Comparison of ENCODE assay signal across 11 cellular contexts in genomic region chr5:119327018-119327417, GRCh38. TPM values are rescaled to one million over a fixed set of nuclear protein-coding genes. Genes with fewer than 3 reads are reported as not detected.
A peak's percentile ranks its signal among the peaks of the same experiment; 100 is the strongest.
DNase-seq lines count a peak whose midpoint lies in the region; ATAC-seq and TF ChIP-seq lines count a peak whose summit lies in the region.
"Had no signal": no experiment of that assay in that cellular context is flagged by ENCODE, and none has a peak within 500 bp of the region (broad histone marks: within the 10 kb centered on the region; RNA-seq: fewer than 3 reads in every experiment).

No MANE protein-coding gene starts in this region.

- peaks cover 70% of the 10 kb centered on the region for H3K4me1 ChIP-seq in Loucy (ENCODE audit: insufficient read depth, low read length, poor library complexity, severe bottlenecking)
- H3K4me1 ChIP-seq in left lung = peaks cover 11 to 85% of the 10 kb centered on the region in 2 donors

- intact Hi-C loops in left lung (cut with DNase I) = no loop called here

- peaks cover 0 to 23% of the 10 kb centered on the region in 2 donors for H3K36me3 Mint-ChIP-seq in activated naive CD4-positive, alpha-beta T cell treated with anti-CD3 and anti-CD28 coated beads, Interleukin-2, amount 50 U/mL, for 72 hours

- H3K36me3 ChIP-seq in Loucy (ENCODE audit: insufficient read depth, low read length) (no peaks in the 10 kb centered on the region), left lung (no peaks in the 10 kb centered on the region)
- H3K36me3 ChIP-seq: brain microvascular endothelial cell had no signal

- H3K4me3 ChIP-seq in Loucy (ENCODE audit: low read length, poor library complexity, severe bottlenecking) (no peak overlapping the region), left lung (no peak overlapping the region)
- H3K4me3 ChIP-seq: mucosa of descending colon had no signal

- peaks cover 8% of the 10 kb centered on the region for H4K20me1 ChIP-seq in Loucy (ENCODE audit: insufficient read depth, low read length, poor library complexity, severe bottlenecking)

- ATAC-seq in activated naive CD4-positive, alpha-beta T cell treated with anti-CD3 and anti-CD28 coated beads, Interleukin-2, amount 50 U/mL, for 72 hours = peak; percentile 38 to 56
- ATAC-seq in omental fat pad (ENCODE audit: low FRiP score) = peak; percentile 20
- no peak for ATAC-seq in HG02884 (IDR thresholded peaks at IDR 0.05; ENCODE audit: unreplicated experiment)
- ATAC-seq in left lung = no peak
- ATAC-seq: mucosa of descending colon had no signal

- H2AFZ ChIP-seq in Loucy (ENCODE audit: low read length) = no peak overlapping the region

- H3K4me2 ChIP-seq in Loucy (ENCODE audit: low read depth, low read length, poor library complexity, severe bottlenecking) = no peak overlapping the region

- no peaks in the 10 kb centered on the region for H3K9me2 ChIP-seq in Loucy (replicated peaks; ENCODE audit: low read depth, low read length)

- peak overlapping the region in 1 of 2 donors; percentile 53 for H3K27ac ChIP-seq in left lung
- H3K27ac ChIP-seq: brain microvascular endothelial cell had no signal

- H3K27me3 ChIP-seq in Loucy (ENCODE audit: insufficient read depth, low read length, poor library complexity, severe bottlenecking) (no peaks in the 10 kb centered on the region), left lung (no peaks in the 10 kb centered on the region)
- H3K27me3 ChIP-seq: brain microvascular endothelial cell had no signal

- no peak for TF ChIP-seq CTCF in Loucy (conservative IDR thresholded peaks at IDR 0.05; ENCODE audit: low read length)
- TF ChIP-seq CTCF in omental fat pad (IDR thresholded peaks at IDR 0.05) = no peak
- no peak for TF ChIP-seq CTCF in left lung (IDR thresholded peaks at IDR 0.05)

- H3K9ac ChIP-seq in Loucy (ENCODE audit: low read depth, low read length, poor library complexity, severe bottlenecking) = peak overlapping the region; percentile 4

- DNase-seq in AG20443 (ENCODE audit: low spot score) = peak; percentile 49
- no peak for DNase-seq in activated naive CD4-positive, alpha-beta T cell treated with anti-CD3 and anti-CD28 coated beads, Interleukin-2, amount 50 U/mL, for 72 hours (ENCODE audit: low spot score in 2 of 2)
- no peak for DNase-seq in omental fat pad (ENCODE audit: low spot score)
- no peak for DNase-seq in NCI-H2196 (lab: John Stamatoyannopoulos, UW; ENCODE audit: unreplicated experiment)
- no peak for DNase-seq in T-helper 9 cell
- DNase-seq in left lung = no peak
- DNase-seq: brain microvascular endothelial cell, COR-L47, mucosa of descending colon had no signal

- peaks cover 77% of the 10 kb centered on the region for H3K79me2 ChIP-seq in Loucy (ENCODE audit: insufficient read depth, low read length)

- no peaks in the 10 kb centered on the region; the same call in 1 of the 2 replicates for H3F3A ChIP-seq in Loucy (ENCODE audit: low read depth)

- peak overlapping the region; percentile 90 to 97 for H3K27ac Mint-ChIP-seq in activated naive CD4-positive, alpha-beta T cell treated with anti-CD3 and anti-CD28 coated beads, Interleukin-2, amount 50 U/mL, for 72 hours

- H3K9me3 Mint-ChIP-seq in activated naive CD4-positive, alpha-beta T cell treated with anti-CD3 and anti-CD28 coated beads, Interleukin-2, amount 50 U/mL, for 72 hours = no peaks in the 10 kb centered on the region

- H3K9me3 ChIP-seq in Loucy (ENCODE audit: insufficient read depth, low read depth, low read length) = no peaks in the 10 kb centered on the region
- H3K9me3 ChIP-seq in left lung = no peaks in the 10 kb centered on the region
- H3K9me3 ChIP-seq: mucosa of descending colon had no signal

RNA-seq across cellular contexts. Expression of gene TNFAIP8, which starts 28.8 kb away (rescaled TPM):
- total RNA-seq in activated naive CD4-positive, alpha-beta T cell treated with anti-CD3 and anti-CD28 coated beads, Interleukin-2, amount 50 U/mL, for 72 hours = 100 to 1,000 TPM; 110 to 146 TPM
- 100 to 1,000 TPM in 1 of 4 donors, 10 to 100 TPM in 3; 24.4 to 106 (median 75.0) TPM for total RNA-seq in omental fat pad
- total RNA-seq in left lung = 10 to 100 TPM; 15.6 to 30.1 TPM

Comparison
In these comparisons a context has a peak if more than half of its experiments do, and no peak if none do; other contexts are left out.
1. ATAC-seq: peak in activated naive CD4-positive, alpha-beta T cell treated with anti-CD3 and anti-CD28 coated beads, Interleukin-2, amount 50 U/mL, for 72 hours (2 of 2) and omental fat pad (single experiment); none in HG02884 (single experiment) and left lung (single experiment).